26 cellular contexts compared by ENCODE assay signal in genomic region chr13:95793018-95793555, GRCh38.
A peak's percentile ranks its signal among the peaks of the same experiment; 100 is the strongest.
DNase-seq lines count a peak whose midpoint lies in the region; ATAC-seq, FAIRE-seq and TF ChIP-seq lines count a peak whose summit lies in the region.
"Had no signal": no experiment of that assay in that cellular context is flagged by ENCODE, and none has a peak within 500 bp of the region (broad histone marks: within the 10 kb centered on the region; RNA-seq: fewer than 3 reads in every experiment).

No MANE protein-coding gene starts in this region.

- H3K9me3 ChIP-seq in GM23248 (ENCODE audit: low read depth), result no peaks in the 10 kb centered on the region
- no peaks in the 10 kb centered on the region for H3K9me3 ChIP-seq in HCT116 (ENCODE audit: control insufficient read depth in 1 of 2, insufficient read depth in 1 of 2, low read depth in 1 of 2, low read length in 2 of 2)
- no peaks in the 10 kb centered on the region for H3K9me3 ChIP-seq in gastrocnemius medialis
- no peaks in the 10 kb centered on the region for H3K9me3 ChIP-seq in pancreas
- H3K9me3 ChIP-seq: SK-N-SH, testis had no signal

- in situ Hi-C loops in GM23248 (cut with MboI) (no loop called here), gastrocnemius medialis (cut with MboI; ENCODE audit: low sequenced_read_pairs in 4 of 4) (no loop called here)

- POLR2A ChIA-PET in HCT116 (lab: Charles Lee), result no interaction called here

- no peak overlapping the region for H3K9ac ChIP-seq in GM23248
- no peak overlapping the region for H3K9ac ChIP-seq in HCT116 (ENCODE audit: low read length)
- H3K9ac ChIP-seq: SK-N-SH had no signal

- H3K79me2 ChIP-seq in GM23248 (ENCODE audit: insufficient read depth) (no peaks in the 10 kb centered on the region), HCT116 (ENCODE audit: insufficient read depth, low read length) (no peaks in the 10 kb centered on the region)

- DNase-seq in GM23248 (peak; percentile 12), HCT116 (ENCODE audit: low read depth, low spot score) (no peak), amniotic epithelial cell (ENCODE audit: low read depth) (peak; percentile 61), myocyte (ENCODE audit: low read depth) (peak; percentile 61), gastrocnemius medialis (no peak), pancreas (no peak), 8988T (no peak)
- DNase-seq: activated CD4-positive, alpha-beta T cell treated with anti-CD3 and anti-CD28 coated beads, Interleukin-2, amount 50 U/mL, for 4 hours; activated CD8-positive, alpha-beta memory T cell treated with anti-CD3 and anti-CD28 coated beads, Interleukin-2, amount 50 U/mL, for 48 hours; activated effector memory CD4-positive, alpha-beta T cell treated with Interleukin-2 at 50 U/mL for 16 hours; C1 segment of cervical spinal cord; cortex of kidney; effector memory CD4-positive, alpha-beta T cell; HCEC 1CT; NCI-H1092 treated with DMSO at 0.1 percent for 48 hours; NCI-H187 treated with DMSO at 0.1 percent for 48 hours; NCI-H524 treated with DMSO at 0.1 percent for 48 hours; NK-92 treated with Interleukin-12 subunit alpha and Interleukin-12 subunit beta, amount 100 ng/mL, for 24 hours; posterior cingulate gyrus; right cardiac atrium; SK-N-SH; stimulated activated CD8-positive, alpha-beta memory T cell treated with anti-CD3 and anti-CD28 coated beads, Interleukin-4, amount 100 ng/mL, for 48 hours; testis had no signal

- peaks cover 38% of the 10 kb centered on the region for H3K36me3 ChIP-seq in GM23248 (ENCODE audit: low read depth)
- H3K36me3 ChIP-seq in HCT116 (ENCODE audit: control insufficient read depth in 1 of 2, insufficient read depth in 2 of 2, low read length in 2 of 2), result peaks cover 0 to 3% of the 10 kb centered on the region in 2 experiments; a peak in 1 of 4 replicates
- peaks cover 4 to 55% of the 10 kb centered on the region in 2 donors for H3K36me3 ChIP-seq in gastrocnemius medialis
- peaks cover 0 to 17% (median 0%) of the 10 kb centered on the region in 3 donors for H3K36me3 ChIP-seq in pancreas

- FAIRE-seq in pancreas (lab: Jason Lieb, UNC), result no peak

- no peak for TF ChIP-seq POLR2A in HCT116 (IDR thresholded peaks at IDR 0.05; ENCODE audit: borderline replicate concordance, extremely low read depth, insufficient read depth, insufficient read length)
- no peak for TF ChIP-seq POLR2A in gastrocnemius medialis (IDR thresholded peaks at IDR 0.05)

- RAD21 ChIA-PET in HCT116 (lab: Charles Lee; ENCODE audit: low non-redundant PET in 1 of 2, low total read pairs in 2 of 2, uncharacterized antibody in 2 of 2, unreplicated experiment in 2 of 2), result no interaction called here

- peaks cover 7% of the 10 kb centered on the region; the same call in 1 of the 2 replicates for H3F3A ChIP-seq in GM23248 (ENCODE audit: insufficient read depth)

- H3K4me3 ChIP-seq in GM23248 (no peak overlapping the region), HCT116 (replicated peaks in 1 of 2; ENCODE audit: low read depth in 1 of 2, low read length in 2 of 2) (no peak overlapping the region), gastrocnemius medialis (no peak overlapping the region), pancreas (no peak overlapping the region)
- H3K4me3 ChIP-seq: testis had no signal

- H4K20me1 ChIP-seq in GM23248 (ENCODE audit: insufficient read depth), result no peaks in the 10 kb centered on the region
- H4K20me1 ChIP-seq in HCT116 (ENCODE audit: insufficient read depth), result no peaks in the 10 kb centered on the region

- no peak overlapping the region for H2AFZ ChIP-seq in GM23248
- H2AFZ ChIP-seq in HCT116 (ENCODE audit: low read depth, low read length, poor library complexity, severe bottlenecking), result no peak overlapping the region

- no peaks in the 10 kb centered on the region for H3K4me1 ChIP-seq in GM23248 (ENCODE audit: insufficient read depth)
- H3K4me1 ChIP-seq in HCT116 (ENCODE audit: control insufficient read depth in 1 of 2, insufficient read depth in 2 of 2, low read length in 2 of 2), result no peaks in the 10 kb centered on the region
- no peaks in the 10 kb centered on the region for H3K4me1 ChIP-seq in gastrocnemius medialis
- H3K4me1 ChIP-seq in pancreas, result peaks cover 0 to 5% (median 4%) of the 10 kb centered on the region in 3 donors
- H3K4me1 ChIP-seq: testis had no signal

- no peak for TF ChIP-seq RAD21 in HCT116 (IDR thresholded peaks at IDR 0.05; ENCODE audit: low read depth)

- H3K9me2 ChIP-seq in GM23248 (ENCODE audit: insufficient read depth), result no peaks in the 10 kb centered on the region
- H3K9me2 ChIP-seq in HCT116 (ENCODE audit: insufficient read depth), result no peaks in the 10 kb centered on the region
- H3K9me2 ChIP-seq: SK-N-SH had no signal

- ATAC-seq in HCT116, result no peak
- no peak for ATAC-seq in gastrocnemius medialis
- ATAC-seq in pancreas, result no peak
- ATAC-seq in HG02840 (IDR thresholded peaks at IDR 0.05; ENCODE audit: low FRiP score, unreplicated experiment), result no peak
- ATAC-seq: activated naive CD4-positive, alpha-beta T cell treated with anti-CD3 and anti-CD28 coated beads, Interleukin-2, amount 50 U/mL, for 72 hours; right cardiac atrium; Right ventricle myocardium inferior had no signal

- H3K27ac ChIP-seq in GM23248 (no peak overlapping the region), HCT116 (ENCODE audit: low read depth, low read length) (no peak overlapping the region), gastrocnemius medialis (no peak overlapping the region), pancreas (no peak overlapping the region)
- H3K27ac ChIP-seq: testis had no signal

- 97 to 100% methylated on average over 3 of the region's 3 CpGs for WGBS in GM23248 (ENCODE audit: low coverage in 1 of 2, low lambda C conversion rate in 2 of 2, missing lambda C conversion rate in 2 of 2), 2 experiments
- WGBS in pancreas, 2 donors, result 84% methylated on average over 3 of the region's 3 CpGs

- intact Hi-C loops in HCT116 (cut with micrococcal nuclease) (no loop called here), gastrocnemius medialis (cut with DNase I; ENCODE audit: low total_unique reads) (no loop called here), pancreas (cut with DNase I) (no loop called here)

- H3K4me2 ChIP-seq in GM23248 (ENCODE audit: unreplicated experiment), result no peak overlapping the region
- H3K4me2 ChIP-seq in HCT116 (ENCODE audit: low read length), result no peak overlapping the region
- H3K4me2 ChIP-seq: SK-N-SH had no signal

- CTCF ChIA-PET in HCT116 (lab: Charles Lee), result no interaction called here

- BruUV-seq in HCT116 (replicated peaks; lab: Mats Ljungman, UMichigan), result TSS peak; percentile 25

- no peaks in the 10 kb centered on the region for H3K27me3 ChIP-seq in GM23248 (replicated peaks; ENCODE audit: insufficient read depth)
- no peaks in the 10 kb centered on the region for H3K27me3 ChIP-seq in HCT116 (ENCODE audit: insufficient read depth, low read length)
- H3K27me3 ChIP-seq in gastrocnemius medialis, result no peaks in the 10 kb centered on the region
- no peaks in the 10 kb centered on the region for H3K27me3 ChIP-seq in pancreas
- H3K27me3 ChIP-seq: testis had no signal

- no peak for TF ChIP-seq CTCF in HCT116 (IDR thresholded peaks at IDR 0.05 in 2 of 3, conservative IDR thresholded peaks at IDR 0.05 in 1 of 3; ENCODE audit: borderline replicate concordance in 1 of 3, insufficient read depth in 1 of 3, low read depth in 2 of 3, low read length in 2 of 3)
- TF ChIP-seq CTCF in gastrocnemius medialis (IDR thresholded peaks at IDR 0.05 in 4 of 5, conservative IDR thresholded peaks at IDR 0.05 in 1 of 5), result no peak
- no peak for TF ChIP-seq CTCF in pancreas (IDR thresholded peaks at IDR 0.05)

TF ChIP-seq in HCT116, 20 proteins besides CTCF, POLR2A, EP300 and RAD21 (continues in another document):
- TF ChIP-seq ELF1 (IDR thresholded peaks at IDR 0.05; ENCODE audit: borderline replicate concordance, low read depth) (no peak), SRF (IDR thresholded peaks at IDR 0.05; ENCODE audit: low read depth) (no peak), YY1 (IDR thresholded peaks at IDR 0.05; ENCODE audit: extremely low read depth, insufficient replicate concordance, low read depth, low read length) (no peak), REST (IDR thresholded peaks at IDR 0.05; ENCODE audit: low read depth) (no peak), TCF7L2 (IDR thresholded peaks at IDR 0.05; ENCODE audit: borderline replicate concordance, extremely low read depth, insufficient read depth, insufficient read length) (no peak), SIN3A (IDR thresholded peaks at IDR 0.05; ENCODE audit: low read depth) (no peak), JUND (IDR thresholded peaks at IDR 0.05) (no peak)
- TF ChIP-seq, protein P1, sequence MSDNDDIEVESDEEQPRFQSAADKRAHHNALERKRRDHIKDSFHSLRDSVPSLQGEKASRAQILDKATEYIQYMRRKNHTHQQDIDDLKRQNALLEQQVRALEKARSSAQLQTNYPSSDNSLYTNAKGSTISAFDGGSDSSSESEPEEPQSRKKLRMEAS (IDR thresholded peaks at IDR 0.05), result no peak

Comparison
In these comparisons a context has a peak if more than half of its experiments do, and no peak if none do; other contexts are left out.
1. DNase-seq: peak in GM23248 (single experiment), amniotic epithelial cell (single experiment) and myocyte (single experiment); none in HCT116 (single experiment), gastrocnemius medialis (0 of 2), pancreas (0 of 6) and 8988T (single experiment).